ENCODE assay signal across 1 cellular context in the genomic region with DNA sequence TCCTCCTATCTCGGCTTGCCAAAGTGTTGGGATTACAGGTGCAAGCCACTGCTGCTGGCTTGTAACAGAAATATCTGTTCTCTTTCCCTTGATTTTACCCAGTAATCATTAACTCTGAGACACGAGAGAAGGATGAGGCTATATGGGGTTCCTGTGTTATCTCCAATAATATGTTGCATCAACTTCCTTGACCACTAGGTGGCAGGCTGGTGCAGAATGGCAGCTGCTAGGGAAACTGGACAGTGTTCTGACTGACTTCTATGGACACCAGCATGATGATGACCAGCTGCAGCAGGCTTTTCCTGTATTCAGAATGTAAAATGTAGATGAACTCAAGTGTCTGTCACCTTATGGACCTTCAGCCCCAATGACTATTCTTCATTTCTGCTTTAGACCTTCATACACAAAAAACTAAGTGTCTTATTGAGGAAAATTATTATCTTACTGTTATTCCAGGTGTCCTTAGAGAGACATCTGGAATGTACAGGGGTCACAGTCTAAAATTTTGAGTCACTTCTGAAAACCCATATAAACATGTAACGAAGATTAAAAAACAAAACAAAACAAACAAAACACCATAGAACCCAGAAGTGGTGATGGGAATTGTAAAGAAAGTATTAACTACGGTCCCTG.
TF ChIP-seq lines count a peak whose summit lies in the region.

No MANE protein-coding gene starts in this region.

TF ChIP-seq in A549, 52 proteins besides CTCF, POLR2A, EP300 and RAD21 (continued from another document):
- TF ChIP-seq, protein P1, sequence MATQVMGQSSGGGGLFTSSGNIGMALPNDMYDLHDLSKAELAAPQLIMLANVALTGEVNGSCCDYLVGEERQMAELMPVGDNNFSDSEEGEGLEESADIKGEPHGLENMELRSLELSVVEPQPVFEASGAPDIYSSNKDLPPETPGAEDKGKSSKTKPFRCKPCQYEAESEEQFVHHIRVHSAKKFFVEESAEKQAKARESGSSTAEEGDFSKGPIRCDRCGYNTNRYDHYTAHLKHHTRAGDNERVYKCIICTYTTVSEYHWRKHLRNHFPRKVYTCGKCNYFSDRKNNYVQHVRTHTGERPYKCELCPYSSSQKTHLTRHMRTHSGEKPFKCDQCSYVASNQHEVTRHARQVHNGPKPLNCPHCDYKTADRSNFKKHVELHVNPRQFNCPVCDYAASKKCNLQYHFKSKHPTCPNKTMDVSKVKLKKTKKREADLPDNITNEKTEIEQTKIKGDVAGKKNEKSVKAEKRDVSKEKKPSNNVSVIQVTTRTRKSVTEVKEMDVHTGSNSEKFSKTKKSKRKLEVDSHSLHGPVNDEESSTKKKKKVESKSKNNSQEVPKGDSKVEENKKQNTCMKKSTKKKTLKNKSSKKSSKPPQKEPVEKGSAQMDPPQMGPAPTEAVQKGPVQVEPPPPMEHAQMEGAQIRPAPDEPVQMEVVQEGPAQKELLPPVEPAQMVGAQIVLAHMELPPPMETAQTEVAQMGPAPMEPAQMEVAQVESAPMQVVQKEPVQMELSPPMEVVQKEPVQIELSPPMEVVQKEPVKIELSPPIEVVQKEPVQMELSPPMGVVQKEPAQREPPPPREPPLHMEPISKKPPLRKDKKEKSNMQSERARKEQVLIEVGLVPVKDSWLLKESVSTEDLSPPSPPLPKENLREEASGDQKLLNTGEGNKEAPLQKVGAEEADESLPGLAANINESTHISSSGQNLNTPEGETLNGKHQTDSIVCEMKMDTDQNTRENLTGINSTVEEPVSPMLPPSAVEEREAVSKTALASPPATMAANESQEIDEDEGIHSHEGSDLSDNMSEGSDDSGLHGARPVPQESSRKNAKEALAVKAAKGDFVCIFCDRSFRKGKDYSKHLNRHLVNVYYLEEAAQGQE (IDR thresholded peaks at IDR 0.05) = no peak
- TF ChIP-seq SMC3 (IDR thresholded peaks at IDR 0.05) (peak; percentile 83), CEBPB (IDR thresholded peaks at IDR 0.05) (peak in 1 of 2 experiments; percentile 35; a peak in 1 of 4 replicates), MYC (IDR thresholded peaks at IDR 0.05; ENCODE audit: borderline replicate concordance, low read length) (no peak)
